ENCODE assay signal across 10 cellular contexts in the genomic region with DNA sequence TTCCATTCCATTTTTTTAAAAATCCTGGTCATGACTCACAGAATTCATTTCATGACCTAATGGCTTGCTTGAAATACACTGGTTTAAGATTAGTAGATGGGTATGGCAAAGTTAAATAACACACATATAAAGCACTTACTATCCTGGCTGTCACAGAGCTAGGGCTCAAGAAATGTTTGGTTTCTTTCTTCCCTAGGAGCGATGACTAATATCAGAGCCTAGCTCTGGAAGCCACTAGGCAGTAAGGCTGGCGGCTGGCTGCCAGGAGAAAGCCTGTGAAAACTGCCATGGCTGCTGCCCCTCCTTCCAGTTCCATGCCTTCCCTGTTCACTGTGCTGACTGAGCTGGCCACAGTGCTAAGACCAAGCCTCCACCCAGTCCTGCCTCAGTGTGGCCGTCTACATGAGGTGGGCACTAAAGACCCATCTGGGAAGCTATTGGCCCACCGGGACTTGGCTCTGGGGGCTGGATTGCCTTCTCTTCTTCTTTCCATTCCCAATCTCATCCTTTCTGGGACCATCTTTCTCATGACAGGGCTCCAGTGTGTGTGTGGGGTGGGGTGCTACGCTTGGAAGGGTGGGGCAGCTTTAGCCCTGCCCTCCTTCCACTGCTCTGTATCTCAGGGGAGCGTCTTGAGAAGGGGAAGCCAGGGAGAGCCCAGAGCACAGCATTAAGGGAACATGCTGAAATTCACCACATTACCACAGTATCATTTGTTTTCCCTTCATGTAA. TPM values are rescaled to one million over a fixed set of nuclear protein-coding genes. Genes with fewer than 3 reads are reported as not detected.
DNase-seq lines count a peak whose midpoint lies in the region; ATAC-seq and TF ChIP-seq lines count a peak whose summit lies in the region.
"Had no signal": no experiment of that assay in that cellular context is flagged by ENCODE, and none has a peak within 500 bp of the region (broad histone marks: within the 10 kb centered on the region; RNA-seq: fewer than 3 reads in every experiment).

No MANE protein-coding gene starts in this region.

- H3K36me3 Mint-ChIP-seq in WTC11: peaks cover 42% of the 10 kb centered on the region
- H3K36me3 Mint-ChIP-seq in Calu3 (ENCODE audit: insufficient read depth, unreplicated experiment): peaks cover 28% of the 10 kb centered on the region
- H3K36me3 Mint-ChIP-seq in activated naive CD4-positive, alpha-beta T cell treated with anti-CD3 and anti-CD28 coated beads for 36 hours (ENCODE audit: low read depth): peaks cover 14% of the 10 kb centered on the region

- H3K27ac ChIP-seq in breast epithelium: peak overlapping the region; percentile 45 to 49

- H3K4me3 Mint-ChIP-seq in WTC11 (no peak overlapping the region), Calu3 (ENCODE audit: low read depth, unreplicated experiment) (no peak overlapping the region)
- no peak overlapping the region for H3K4me3 Mint-ChIP-seq in activated naive CD4-positive, alpha-beta T cell treated with anti-CD3 and anti-CD28 coated beads for 36 hours

- H3K9me3 ChIP-seq in breast epithelium: no peaks in the 10 kb centered on the region

- H3K4me3 ChIP-seq in breast epithelium: no peak overlapping the region
- H3K4me3 ChIP-seq: GM12878 had no signal

- peak; percentile 92 for DNase-seq in GOT3 (lab: John Stamatoyannopoulos, UW)
- no peak for DNase-seq in breast epithelium (ENCODE audit: low spot score in 2 of 2)
- DNase-seq in inferior parietal cortex (ENCODE audit: extremely low spot score): peak; percentile 53
- DNase-seq in smooth muscle cell of the brain vasculature (ENCODE audit: low read depth, low spot score): peak; percentile 52
- no peak for DNase-seq in WTC11 (ENCODE audit: low spot score)
- no peak for DNase-seq in NCI-H82 (lab: John Stamatoyannopoulos, UW)
- no peak for DNase-seq in Calu3
- no peak for DNase-seq in activated naive CD4-positive, alpha-beta T cell treated with anti-CD3 and anti-CD28 coated beads for 36 hours
- DNase-seq: NCI-H2227 treated with DMSO at 0.1 percent for 48 hours had no signal

- TF ChIP-seq CTCF in breast epithelium (IDR thresholded peaks at IDR 0.05) (no peak), WTC11 (IDR thresholded peaks at IDR 0.05) (no peak), Calu3 (IDR thresholded peaks at IDR 0.05; ENCODE audit: unreplicated experiment) (no peak)

- no peaks in the 10 kb centered on the region for H3K4me1 Mint-ChIP-seq in WTC11
- no peaks in the 10 kb centered on the region for H3K4me1 Mint-ChIP-seq in Calu3 (ENCODE audit: low read depth, unreplicated experiment)
- no peaks in the 10 kb centered on the region for H3K4me1 Mint-ChIP-seq in activated naive CD4-positive, alpha-beta T cell treated with anti-CD3 and anti-CD28 coated beads for 36 hours (ENCODE audit: low read depth)

- intact Hi-C loops in breast epithelium (cut with DNase I; ENCODE audit: low total_unique reads): no loop called here
- intact Hi-C loops in Calu3 (cut with micrococcal nuclease; ENCODE audit: unreplicated experiment): no loop called here
- intact Hi-C loops in activated naive CD4-positive, alpha-beta T cell treated with anti-CD3 and anti-CD28 coated beads for 36 hours (cut with micrococcal nuclease): no loop called here

- ATAC-seq in WTC11: no peak
- ATAC-seq: GM12878 had no signal

- no peaks in the 10 kb centered on the region for H3K4me1 ChIP-seq in breast epithelium

- POLR2A ChIA-PET in WTC11 (lab: Charles Lee): no interaction called here

- no peaks in the 10 kb centered on the region for H3K27me3 ChIP-seq in breast epithelium

- CTCF ChIA-PET in WTC11 (lab: Charles Lee) (interaction anchor here (1.0 to 1.3 kb wide), 4 partner anchors 11 to 158 kb away, joined by 4 to 10 read pairs (median 4); no protein-coding TSS in a partner anchor), Calu3 (lab: Charles Lee) (no interaction called here)
- CTCF ChIA-PET in activated naive CD4-positive, alpha-beta T cell treated with anti-CD3 and anti-CD28 coated beads for 36 hours (lab: Charles Lee): interaction anchor here (0.8 to 1.4 kb wide), 2 partner anchors 12 to 17 kb away, joined by 3 to 7 read pairs; partner anchors contain the start of gene TMEM9

- no peak for TF ChIP-seq POLR2A in breast epithelium (IDR thresholded peaks at IDR 0.05)

- H3K36me3 ChIP-seq in breast epithelium: no peaks in the 10 kb centered on the region

- no peaks in the 10 kb centered on the region; the same call in 1 of the 2 replicates for H3K27me3 Mint-ChIP-seq in WTC11 (ENCODE audit: low read depth)
- no peaks in the 10 kb centered on the region for H3K27me3 Mint-ChIP-seq in Calu3 (ENCODE audit: unreplicated experiment)
- no peaks in the 10 kb centered on the region for H3K27me3 Mint-ChIP-seq in activated naive CD4-positive, alpha-beta T cell treated with anti-CD3 and anti-CD28 coated beads for 36 hours (ENCODE audit: low read depth)

- H3K27ac Mint-ChIP-seq in WTC11 (no peak overlapping the region), Calu3 (ENCODE audit: unreplicated experiment) (no peak overlapping the region)
- no peak overlapping the region for H3K27ac Mint-ChIP-seq in activated naive CD4-positive, alpha-beta T cell treated with anti-CD3 and anti-CD28 coated beads for 36 hours

- BruUV-seq in Calu3 (replicated peaks; lab: Mats Ljungman, UMichigan): no TSS peak

- H3K9me3 Mint-ChIP-seq in WTC11: 0 out of 2 replicates have a peak, but pooled peaks cover 3% of the 10 kb centered on the region
- no peaks in the 10 kb centered on the region for H3K9me3 Mint-ChIP-seq in Calu3 (ENCODE audit: low read depth, unreplicated experiment)
- H3K9me3 Mint-ChIP-seq in activated naive CD4-positive, alpha-beta T cell treated with anti-CD3 and anti-CD28 coated beads for 36 hours: no peaks in the 10 kb centered on the region

TF ChIP-seq in WTC11, 78 proteins besides CTCF, POLR2A, EP300 and RAD21 (continues in another document):
- TF ChIP-seq MXD4 (CRISPR knock-in tag; IDR thresholded peaks at IDR 0.05; ENCODE audit: borderline replicate concordance) (no peak), RORB (CRISPR knock-in tag; IDR thresholded peaks at IDR 0.05) (no peak), OVOL2 (CRISPR knock-in tag; IDR thresholded peaks at IDR 0.05; ENCODE audit: borderline replicate concordance) (no peak), ZNF425 (CRISPR knock-in tag; conservative IDR thresholded peaks at IDR 0.05) (no peak)
- TF ChIP-seq, protein P1, sequence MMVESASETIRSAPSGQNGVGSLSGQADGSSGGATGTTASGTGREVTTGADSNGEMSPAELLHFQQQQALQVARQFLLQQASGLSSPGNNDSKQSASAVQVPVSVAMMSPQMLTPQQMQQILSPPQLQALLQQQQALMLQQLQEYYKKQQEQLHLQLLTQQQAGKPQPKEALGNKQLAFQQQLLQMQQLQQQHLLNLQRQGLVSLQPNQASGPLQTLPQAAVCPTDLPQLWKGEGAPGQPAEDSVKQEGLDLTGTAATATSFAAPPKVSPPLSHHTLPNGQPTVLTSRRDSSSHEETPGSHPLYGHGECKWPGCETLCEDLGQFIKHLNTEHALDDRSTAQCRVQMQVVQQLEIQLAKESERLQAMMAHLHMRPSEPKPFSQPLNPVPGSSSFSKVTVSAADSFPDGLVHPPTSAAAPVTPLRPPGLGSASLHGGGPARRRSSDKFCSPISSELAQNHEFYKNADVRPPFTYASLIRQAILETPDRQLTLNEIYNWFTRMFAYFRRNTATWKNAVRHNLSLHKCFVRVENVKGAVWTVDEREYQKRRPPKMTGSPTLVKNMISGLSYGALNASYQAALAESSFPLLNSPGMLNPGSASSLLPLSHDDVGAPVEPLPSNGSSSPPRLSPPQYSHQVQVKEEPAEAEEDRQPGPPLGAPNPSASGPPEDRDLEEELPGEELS (CRISPR knock-in tag; IDR thresholded peaks at IDR 0.05): no peak
- TF ChIP-seq, protein P2, sequence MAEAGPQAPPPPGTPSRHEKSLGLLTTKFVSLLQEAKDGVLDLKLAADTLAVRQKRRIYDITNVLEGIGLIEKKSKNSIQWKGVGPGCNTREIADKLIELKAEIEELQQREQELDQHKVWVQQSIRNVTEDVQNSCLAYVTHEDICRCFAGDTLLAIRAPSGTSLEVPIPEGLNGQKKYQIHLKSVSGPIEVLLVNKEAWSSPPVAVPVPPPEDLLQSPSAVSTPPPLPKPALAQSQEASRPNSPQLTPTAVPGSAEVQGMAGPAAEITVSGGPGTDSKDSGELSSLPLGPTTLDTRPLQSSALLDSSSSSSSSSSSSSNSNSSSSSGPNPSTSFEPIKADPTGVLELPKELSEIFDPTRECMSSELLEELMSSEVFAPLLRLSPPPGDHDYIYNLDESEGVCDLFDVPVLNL (CRISPR knock-in tag; IDR thresholded peaks at IDR 0.05; ENCODE audit: borderline replicate concordance, low read depth): no peak

RNA-seq across cellular contexts. Expression of gene ASCL5, which starts 10.8 kb away (rescaled TPM):
- total RNA-seq in breast epithelium (not detected), WTC11 (2021) (0.18 to 0.53 TPM (median 0.31 TPM) in 3 replicates), Calu3 (2022) (0.27 TPM in 1 of 2 replicates, not detected in the other)
- not detected for total RNA-seq in activated naive CD4-positive, alpha-beta T cell treated with anti-CD3 and anti-CD28 coated beads for 36 hours
- total RNA-seq: GM12878 had no signal

RNA-seq across cellular contexts. Expression of gene TMEM9, which starts 16.5 kb away (rescaled TPM):
- total RNA-seq in breast epithelium (100 to 1,000 TPM in 1 of 3 donors, 10 to 100 TPM in 2; 48.3 to 104 (median 99.8) TPM), WTC11 (2021) (97.5 to 109 TPM (median 102 TPM) in 3 replicates), Calu3 (2022) (84.0 and 99.5 TPM in 2 replicates)
- 10 to 100 TPM; 19.7 to 20.5 TPM for total RNA-seq in activated naive CD4-positive, alpha-beta T cell treated with anti-CD3 and anti-CD28 coated beads for 36 hours

RNA-seq across cellular contexts. Expression of gene CACNA1S, which starts 25.5 kb away (rescaled TPM):
- total RNA-seq in breast epithelium (not detected), WTC11 (2021) (0.02 to 0.09 TPM (median 0.07 TPM) in 3 replicates), Calu3 (2022) (not detected in 2 replicates)
- total RNA-seq in activated naive CD4-positive, alpha-beta T cell treated with anti-CD3 and anti-CD28 coated beads for 36 hours: not detected

RNA-seq across cellular contexts. Expression of gene IGFN1, which starts 52.9 kb away (rescaled TPM):
- total RNA-seq in breast epithelium (1 to 10 TPM in 1 of 3 donors, under 1 TPM in 2; 0.33 to 1.3 (median 0.59) TPM), WTC11 (2021) (0.11 TPM in 1 of 3 replicates, not detected in the others), Calu3 (2022) (not detected in 2 replicates)
- total RNA-seq in activated naive CD4-positive, alpha-beta T cell treated with anti-CD3 and anti-CD28 coated beads for 36 hours: not detected
- total RNA-seq: GM12878 had no signal

Comparison
In these comparisons a context has a peak if more than half of its experiments do, and no peak if none do; other contexts are left out.
1. DNase-seq: peak in GOT3 (single experiment), inferior parietal cortex (single experiment) and smooth muscle cell of the brain vasculature (single experiment); none in breast epithelium (0 of 2), WTC11 (single experiment), NCI-H82 (single experiment), Calu3 (single experiment) and activated naive CD4-positive, alpha-beta T cell treated with anti-CD3 and anti-CD28 coated beads for 36 hours (single experiment).